In the genomic region with DNA sequence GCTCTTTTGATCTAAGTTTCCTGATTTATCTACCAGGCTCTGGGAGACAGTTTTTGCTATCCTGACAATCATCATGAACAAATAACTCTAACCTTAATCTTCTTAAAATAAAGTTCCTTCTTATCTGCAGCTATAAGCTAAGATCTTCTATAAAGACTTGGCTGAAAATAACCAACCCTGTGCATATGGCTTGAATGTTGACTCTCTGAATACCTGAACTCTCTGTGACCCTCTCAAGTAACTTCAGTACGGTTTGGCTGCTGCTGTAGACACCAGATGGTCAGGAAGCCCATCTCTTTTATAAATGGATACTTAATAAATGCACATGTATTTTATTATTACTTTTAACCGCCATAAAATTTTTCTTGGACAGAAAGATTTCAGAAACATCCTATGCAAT, we compare ENCODE assay signal across 20 cellular contexts.
DNase-seq lines count a peak whose midpoint lies in the region; ATAC-seq and TF ChIP-seq lines count a peak whose summit lies in the region.
"Had no signal": no experiment of that assay in that cellular context is flagged by ENCODE, and none has a peak within 500 bp of the region (broad histone marks: within the 10 kb centered on the region; RNA-seq: fewer than 3 reads in every experiment).

No MANE protein-coding gene starts in this region.

- POLR2A ChIA-PET in PC-9 (lab: Charles Lee; ENCODE audit: unreplicated experiment): no interaction called here
- POLR2A ChIA-PET in activated CD8-positive, alpha-beta T cell treated with anti-CD3 and anti-CD28 coated beads, Interleukin-2, amount 10 ng/mL, durations not matched to agents 7 days and 5 days (lab: Charles Lee): no interaction called here

- no peaks in the 10 kb centered on the region; the same call in 1 of the 2 replicates for H3K9me2 ChIP-seq in PC-9 (ENCODE audit: insufficient read depth)

- H3K9ac ChIP-seq in fibroblast of lung (ENCODE audit: insufficient read depth, low read length): no peak overlapping the region

- no peaks in the 10 kb centered on the region for H4K20me1 ChIP-seq in PC-9 (ENCODE audit: insufficient read depth)
- no peaks in the 10 kb centered on the region for H4K20me1 ChIP-seq in fibroblast of lung (ENCODE audit: control insufficient read depth, extremely low read depth, insufficient read depth, low read length)

- peaks cover 6% of the 10 kb centered on the region; the same call in 1 of the 2 replicates for H3K9me3 ChIP-seq in PC-9 (ENCODE audit: insufficient read depth, low read depth)
- no peaks in the 10 kb centered on the region for H3K9me3 ChIP-seq in fibroblast of lung (ENCODE audit: control insufficient read depth, insufficient read depth, low read depth, low read length)
- H3K9me3 ChIP-seq: body of pancreas, SJSA1, upper lobe of right lung had no signal

- H3K27ac ChIP-seq in PC-9: no peak overlapping the region
- H3K27ac ChIP-seq in fibroblast of lung (ENCODE audit: insufficient read depth, low read length): no peak overlapping the region
- H3K27ac ChIP-seq: body of pancreas, SJSA1, upper lobe of right lung had no signal

- H3K27me3 ChIP-seq in PC-9 (ENCODE audit: insufficient read depth, low read depth) (no peaks in the 10 kb centered on the region), fibroblast of lung (ENCODE audit: control insufficient read depth, insufficient read depth, low read length) (no peaks in the 10 kb centered on the region)
- H3K27me3 ChIP-seq: body of pancreas, SJSA1, upper lobe of right lung had no signal

- H3F3A ChIP-seq in PC-9 (ENCODE audit: insufficient read depth, low read depth): no peaks in the 10 kb centered on the region

- H3K4me3 ChIP-seq in PC-9 (no peak overlapping the region), fibroblast of lung (replicated peaks in 1 of 4; ENCODE audit: control extremely low read depth in 1 of 4, insufficient read depth in 1 of 4, low read depth in 3 of 4, low read length in 4 of 4) (no peak overlapping the region)
- H3K4me3 ChIP-seq: body of pancreas, lung, SJSA1, upper lobe of right lung had no signal

- H3K36me3 ChIP-seq in PC-9 (ENCODE audit: low read depth) (no peaks in the 10 kb centered on the region), fibroblast of lung (ENCODE audit: control insufficient read depth, insufficient read depth, low read length) (no peaks in the 10 kb centered on the region)
- H3K36me3 ChIP-seq: SJSA1, upper lobe of right lung had no signal

- peaks cover 12% of the 10 kb centered on the region for H3K9me3 Mint-ChIP-seq in activated CD8-positive, alpha-beta T cell treated with anti-CD3 and anti-CD28 coated beads, Interleukin-2, amount 10 ng/mL, durations not matched to agents 7 days and 5 days (ENCODE audit: insufficient read depth)
- H3K9me3 Mint-ChIP-seq: activated B cell treated with CpG ODN at 0.5 μM for 24 hours had no signal

- CTCF ChIA-PET in PC-9 (lab: Charles Lee): no interaction called here
- CTCF ChIA-PET in activated CD8-positive, alpha-beta T cell treated with anti-CD3 and anti-CD28 coated beads, Interleukin-2, amount 10 ng/mL, durations not matched to agents 7 days and 5 days (lab: Charles Lee): interaction anchor here (0.9 kb wide), 1 partner anchor 16 kb away, joined by 3 read pairs; no protein-coding TSS in a partner anchor

- H3K4me3 Mint-ChIP-seq in activated CD8-positive, alpha-beta T cell treated with anti-CD3 and anti-CD28 coated beads, Interleukin-2, amount 10 ng/mL, durations not matched to agents 7 days and 5 days: no peak overlapping the region
- H3K4me3 Mint-ChIP-seq: activated B cell treated with CpG ODN at 0.5 μM for 24 hours; activated T-cell treated with anti-CD3 and anti-CD28 coated beads, Interleukin-2, amount 50 U/mL, for 72 hours had no signal

- no peak overlapping the region for H3K27ac Mint-ChIP-seq in activated CD8-positive, alpha-beta T cell treated with anti-CD3 and anti-CD28 coated beads, Interleukin-2, amount 10 ng/mL, durations not matched to agents 7 days and 5 days
- H3K27ac Mint-ChIP-seq: activated B cell treated with CpG ODN at 0.5 μM for 24 hours; activated T-cell treated with anti-CD3 and anti-CD28 coated beads, Interleukin-2, amount 50 U/mL, for 72 hours had no signal

- H2AFZ ChIP-seq in PC-9 (0 out of 2 replicates have a peak overlapping the region, but pooled peaks have one; percentile 9), fibroblast of lung (ENCODE audit: low read length) (no peak overlapping the region)

- TF ChIP-seq CTCF in PC-9 (conservative IDR thresholded peaks at IDR 0.05) (no peak), fibroblast of lung (conservative IDR thresholded peaks at IDR 0.05 in 1 of 2, IDR thresholded peaks at IDR 0.05 in 1 of 2; ENCODE audit: low read depth in 1 of 2, low read length in 2 of 2) (no peak)

- H3K4me1 ChIP-seq in PC-9 (replicated peaks; ENCODE audit: insufficient read depth) (no peaks in the 10 kb centered on the region), fibroblast of lung (ENCODE audit: control insufficient read depth, extremely low read depth, insufficient read depth, low read length) (no peaks in the 10 kb centered on the region)
- H3K4me1 ChIP-seq: body of pancreas, SJSA1, upper lobe of right lung had no signal

- H3K4me1 Mint-ChIP-seq in activated CD8-positive, alpha-beta T cell treated with anti-CD3 and anti-CD28 coated beads, Interleukin-2, amount 10 ng/mL, durations not matched to agents 7 days and 5 days (ENCODE audit: low read depth): peaks cover 17% of the 10 kb centered on the region

- BruUV-seq in PC-9 (replicated peaks; lab: Mats Ljungman, UMichigan): no TSS peak

- no peaks in the 10 kb centered on the region for H3K27me3 Mint-ChIP-seq in activated CD8-positive, alpha-beta T cell treated with anti-CD3 and anti-CD28 coated beads, Interleukin-2, amount 10 ng/mL, durations not matched to agents 7 days and 5 days (ENCODE audit: low read depth)

- intact Hi-C loops in PC-9 (cut with micrococcal nuclease; ENCODE audit: unreplicated experiment): no loop called here

- no peaks in the 10 kb centered on the region for H3K79me2 ChIP-seq in PC-9 (ENCODE audit: low read depth)
- no peaks in the 10 kb centered on the region for H3K79me2 ChIP-seq in fibroblast of lung (ENCODE audit: control insufficient read depth, insufficient read depth, low read length)

- H3K4me2 ChIP-seq in PC-9 (no peak overlapping the region), fibroblast of lung (ENCODE audit: extremely low read depth, insufficient read depth, low read length) (no peak overlapping the region)

- H3K36me3 Mint-ChIP-seq in activated CD8-positive, alpha-beta T cell treated with anti-CD3 and anti-CD28 coated beads, Interleukin-2, amount 10 ng/mL, durations not matched to agents 7 days and 5 days (ENCODE audit: low read depth): peaks cover 8% of the 10 kb centered on the region

- no peak for ATAC-seq in activated CD8-positive, alpha-beta T cell treated with anti-CD3 and anti-CD28 coated beads, Interleukin-2, amount 10 ng/mL, durations not matched to agents 7 days and 5 days
- ATAC-seq in GM21717 (IDR thresholded peaks at IDR 0.05; ENCODE audit: unreplicated experiment): no peak
- ATAC-seq: activated T-cell treated with anti-CD3 and anti-CD28 coated beads, Interleukin-2, amount 50 U/mL, for 72 hours; body of pancreas; HCT116; PC-3; upper lobe of right lung had no signal

- DNase-seq in SIG-M5 treated with dmso at 0.1 percent for 504 hours (lab: John Stamatoyannopoulos, UW; ENCODE audit: unreplicated experiment) (peak; percentile 9), SIG-M5 (lab: John Stamatoyannopoulos, UW) (no peak), PC-9 (no peak), fibroblast of lung (ENCODE audit: low read depth in 2 of 2) (peak; percentile 42 to 82), KG1 (lab: John Stamatoyannopoulos, UW) (no peak)
- no peak for DNase-seq in activated CD8-positive, alpha-beta T cell treated with anti-CD3 and anti-CD28 coated beads, Interleukin-2, amount 10 ng/mL, durations not matched to agents 7 days and 5 days
- no peak for DNase-seq in stimulated activated CD8-positive, alpha-beta memory T cell treated with anti-CD3 and anti-CD28 coated beads, Interleukin-4, amount 100 ng/mL, for 48 hours
- DNase-seq: activated B cell treated with CpG ODN at 0.5 μM for 24 hours; activated naive CD4-positive, alpha-beta T cell treated with anti-CD3 and anti-CD28 coated beads, Interleukin-2, amount 50 U/mL, for 16 hours; activated T-cell treated with anti-CD3 and anti-CD28 coated beads, Interleukin-2, amount 50 U/mL, for 72 hours; body of pancreas; cortex of kidney; NCI-H1417 treated with DMSO at 0.1 percent for 48 hours; NCI-H774; PC-3; upper lobe of right lung had no signal

Comparison
In these comparisons a context has a peak if more than half of its experiments do, and no peak if none do; other contexts are left out.
1. DNase-seq: peak in SIG-M5 treated with dmso at 0.1 percent for 504 hours (single experiment) and fibroblast of lung (2 of 2); none in SIG-M5 (single experiment), PC-9 (0 of 2), KG1 (single experiment), activated CD8-positive, alpha-beta T cell treated with anti-CD3 and anti-CD28 coated beads, Interleukin-2, amount 10 ng/mL, durations not matched to agents 7 days and 5 days (single experiment) and stimulated activated CD8-positive, alpha-beta memory T cell treated with anti-CD3 and anti-CD28 coated beads, Interleukin-4, amount 100 ng/mL, for 48 hours (single experiment).